Comparison of ENCODE assay signal across 8 cellular contexts in genomic region chr17:44186307-44187130, GRCh38. TPM values are rescaled to one million over a fixed set of nuclear protein-coding genes. Genes with fewer than 3 reads are reported as not detected.
A peak's percentile ranks its signal among the peaks of the same experiment; 100 is the strongest.
DNase-seq lines count a peak whose midpoint lies in the region; ATAC-seq, FAIRE-seq and TF ChIP-seq lines count a peak whose summit lies in the region.

TMUB2 (plus strand) TSS chr17:44186972; CDS start chr17:44187709, 737 bp downstream.

- H3K9me1 ChIP-seq in endothelial cell of umbilical vein (replicated peaks; ENCODE audit: control insufficient read depth, extremely low read depth, insufficient read depth, low read length), result no peaks in the 10 kb centered on the region

- no peaks in the 10 kb centered on the region for H3K27me3 ChIP-seq in endothelial cell of umbilical vein (ENCODE audit: control insufficient read depth in 2 of 2, insufficient read depth in 2 of 2, low read length in 2 of 2)

- H3K4me2 ChIP-seq in OCI-LY7 (ENCODE audit: low read length), result peak within 1 kb of the TSS; percentile 96
- H3K4me2 ChIP-seq in endothelial cell of umbilical vein (ENCODE audit: insufficient read depth, low read length), result peak within 1 kb of the TSS; percentile 97

- H3K4me1 ChIP-seq in OCI-LY7 (ENCODE audit: insufficient read depth, low read length, poor library complexity, severe bottlenecking), result peaks cover 26% of the 10 kb centered on the region
- peaks cover 13% of the 10 kb centered on the region for H3K4me1 ChIP-seq in endothelial cell of umbilical vein (ENCODE audit: control insufficient read depth, extremely low read depth, insufficient read depth, low read length)

- intact Hi-C loops in OCI-LY7 (cut with micrococcal nuclease; ENCODE audit: unreplicated experiment), result loop anchor here (1.0 to 5.0 kb wide), 3 partner anchors 44 to 114 kb away; partner anchors contain the start of genes G6PC3, HDAC5 and HROB
- intact Hi-C loops in endothelial cell of umbilical vein (cut with micrococcal nuclease), result loop anchor here (1.0 to 5.0 kb wide), 3 partner anchors 12 to 114 kb away; partner anchors contain the start of gene G6PC3

- ATAC-seq in GM21526 (IDR thresholded peaks at IDR 0.05; ENCODE audit: low FRiP score, unreplicated experiment), result peak; percentile 72

- POLR2A ChIA-PET in OCI-LY7 (lab: Charles Lee) (interaction anchor here (0.7 to 1.7 kb wide), 7 partner anchors 11 to 1965 kb away, joined by 3 to 7 read pairs (median 3); no protein-coding TSS in a partner anchor), endothelial cell of umbilical vein (lab: Charles Lee) (interaction anchor here (0.6 to 0.8 kb wide), 3 partner anchors 12 to 159 kb away, joined by 3 read pairs; partner anchors contain the start of genes GRN and HDAC5)

- peak; percentile 98 for DNase-seq in D721Med (ENCODE audit: insufficient read length, low spot score)
- DNase-seq in HuH-7.5 (ENCODE audit: low spot score), result peak; percentile 96
- DNase-seq in OCI-LY7 (ENCODE audit: low spot score), result peak; percentile 100
- peak; percentile 99 for DNase-seq in activated T-cell treated with anti-CD3 and anti-CD28 coated beads for 1 hour (ENCODE audit: low read depth)
- peak; percentile 100 for DNase-seq in endothelial cell of umbilical vein (ENCODE audit: low read depth, low spot score)
- peak; percentile 100 for DNase-seq in midbrain (lab: John Stamatoyannopoulos, UW)
- DNase-seq in stimulated activated CD8-positive, alpha-beta memory T cell treated with anti-CD3 and anti-CD28 coated beads, Interleukin-2, amount 100 ng/mL, for 1 hour (ENCODE audit: low read depth in 2 of 2), result peak; percentile 99

- H3K9me2 ChIP-seq in OCI-LY7 (ENCODE audit: insufficient read depth, low read length), result no peaks in the 10 kb centered on the region

- H4K20me1 ChIP-seq in OCI-LY7 (ENCODE audit: insufficient read depth, low read length) (peaks cover 18% of the 10 kb centered on the region), endothelial cell of umbilical vein (replicated peaks; ENCODE audit: control insufficient read depth, extremely low read depth, insufficient read depth, low read length) (no peaks in the 10 kb centered on the region)

- CTCF ChIA-PET in OCI-LY7 (lab: Charles Lee; ENCODE audit: unreplicated experiment) (interaction anchor here (1.0 to 1.9 kb wide), 2 partner anchors 11 to 17 kb away, joined by 3 to 5 read pairs; no protein-coding TSS in a partner anchor), endothelial cell of umbilical vein (lab: Charles Lee) (interaction anchor here (0.7 to 2.5 kb wide), 9 partner anchors 11 to 159 kb away, joined by 3 to 17 read pairs (median 5); partner anchors contain the start of genes ATXN7L3 and UBTF)

- TF ChIP-seq POLR2A in endothelial cell of umbilical vein (IDR thresholded peaks at IDR 0.05; ENCODE audit: low read depth, low read length), result peak; percentile 92

- H3K4me3 ChIP-seq in OCI-LY7 (ENCODE audit: low read depth, low read length, poor library complexity, severe bottlenecking) (peak within 1 kb of the TSS; percentile 76), endothelial cell of umbilical vein (replicated peaks in 1 of 3; ENCODE audit: insufficient read depth in 1 of 3, low read depth in 1 of 3, low read length in 3 of 3) (peak within 1 kb of the TSS; percentile 82 to 96 (median 94))

- FAIRE-seq in D721Med (lab: Jason Lieb, UNC), result no peak
- peak; percentile 100 for FAIRE-seq in endothelial cell of umbilical vein (lab: Jason Lieb, UNC)

- H2AFZ ChIP-seq in OCI-LY7 (ENCODE audit: low read length) (peak within 1 kb of the TSS; percentile 70), endothelial cell of umbilical vein (ENCODE audit: low read depth, low read length) (peak within 1 kb of the TSS; percentile 87)

- TF ChIP-seq CTCF in D721Med (IDR thresholded peaks at IDR 0.05; ENCODE audit: insufficient read depth, missing control alignments) (no peak), OCI-LY7 (conservative IDR thresholded peaks at IDR 0.05; ENCODE audit: low read length) (no peak), endothelial cell of umbilical vein (IDR thresholded peaks at IDR 0.05; ENCODE audit: extremely low read depth in 1 of 2, insufficient read depth in 1 of 2, low read depth in 1 of 2, low read length in 2 of 2) (no peak)

- H3K9me3 ChIP-seq in OCI-LY7 (ENCODE audit: low read length) (no peaks in the 10 kb centered on the region), endothelial cell of umbilical vein (replicated peaks; ENCODE audit: control insufficient read depth, insufficient read depth, low read length) (no peaks in the 10 kb centered on the region)

- H3K36me3 ChIP-seq in OCI-LY7 (ENCODE audit: insufficient read depth, low read length) (peaks cover 49% of the 10 kb centered on the region), endothelial cell of umbilical vein (ENCODE audit: control insufficient read depth in 2 of 2, extremely low read depth in 1 of 2, insufficient read depth in 2 of 2, low read length in 2 of 2) (peaks cover 7 to 16% of the 10 kb centered on the region in 2 experiments)

- H3K27ac ChIP-seq in OCI-LY7 (ENCODE audit: low read depth, low read length, poor library complexity, severe bottlenecking) (peak within 1 kb of the TSS; percentile 68), endothelial cell of umbilical vein (ENCODE audit: insufficient read depth, low read depth, low read length) (peak within 1 kb of the TSS; percentile 92)

- BruUV-seq in OCI-LY7 (replicated peaks; lab: Mats Ljungman, UMichigan) (TSS peak; percentile 72), endothelial cell of umbilical vein (replicated peaks; lab: Mats Ljungman, UMichigan) (TSS peak; percentile 75)

- dilution Hi-C loops in endothelial cell of umbilical vein (cut with MboI; ENCODE audit: extremely low pct_ligation_motif_present, low sequenced_read_pairs), result no loop called here

- H3K79me2 ChIP-seq in OCI-LY7 (ENCODE audit: insufficient read depth, low read depth, low read length), result peaks cover 57% of the 10 kb centered on the region
- H3K79me2 ChIP-seq in endothelial cell of umbilical vein (ENCODE audit: control insufficient read depth, insufficient read depth, low read length), result peaks cover 39% of the 10 kb centered on the region

- peak within 1 kb of the TSS; percentile 95 for H3K9ac ChIP-seq in endothelial cell of umbilical vein (replicated peaks; ENCODE audit: extremely low read depth, insufficient read depth, low read length)

TF ChIP-seq in endothelial cell of umbilical vein, 7 proteins besides CTCF, POLR2A, EP300 and RAD21:
- TF ChIP-seq FOS (IDR thresholded peaks at IDR 0.05; ENCODE audit: borderline replicate concordance, insufficient read depth, low read length), result no peak
- TF ChIP-seq JUN (IDR thresholded peaks at IDR 0.05; ENCODE audit: borderline replicate concordance, insufficient read depth, insufficient read length, low read depth), result no peak
- TF ChIP-seq EZH2 (IDR thresholded peaks at IDR 0.05; ENCODE audit: borderline replicate concordance, low read depth, low read length, severe bottlenecking), result no peak
- TF ChIP-seq GATA2 (IDR thresholded peaks at IDR 0.05; ENCODE audit: insufficient read depth, insufficient read length, low read depth, low read length), result no peak
- TF ChIP-seq POLR2AphosphoS5 (IDR thresholded peaks at IDR 0.05; ENCODE audit: insufficient read depth, low read depth, low read length), result peak; percentile 91
- no peak for TF ChIP-seq MYC (IDR thresholded peaks at IDR 0.05; ENCODE audit: low read depth, low read length)
- no peak for TF ChIP-seq MAX (IDR thresholded peaks at IDR 0.05; ENCODE audit: insufficient read depth, insufficient read length)

RNA-seq across cellular contexts. Expression of gene TMUB2, which starts in this region (rescaled TPM):
- 16.0 and 21.3 TPM in 2 replicates for total RNA-seq in OCI-LY7 (2014; rRNA removed; shearing (Covaris generic))
- total RNA-seq in OCI-LY7 (2022) (21.9 and 25.9 TPM in 2 replicates), endothelial cell of umbilical vein (39.5 and 43.6 TPM in 2 replicates)
- 72.5 and 80.0 TPM in 2 replicates for polyA plus RNA-seq in endothelial cell of umbilical vein
- 50.3 and 55.3 TPM in 2 replicates for polyA plus RNA-seq in endothelial cell of umbilical vein (2011; cell fraction: cytosol; rRNA removed)
- 150 and 171 TPM in 2 replicates for polyA plus RNA-seq in endothelial cell of umbilical vein (2011; cell fraction: nucleus; rRNA removed)
- 32.2 and 40.6 TPM in 2 replicates for polyA plus RNA-seq in endothelial cell of umbilical vein (2012)
- polyA minus RNA-seq in endothelial cell of umbilical vein, result 48.4 and 54.9 TPM in 2 replicates
- 11.1 TPM for polyA minus RNA-seq in endothelial cell of umbilical vein (2011; cell fraction: cytosol; rRNA and poly(A)+ RNA removed)
- polyA minus RNA-seq in endothelial cell of umbilical vein (2011; cell fraction: nucleus; rRNA and poly(A)+ RNA removed), result 18.8 and 24.1 TPM in 2 replicates

Comparison
In these comparisons a context has a peak if more than half of its experiments do, and no peak if none do; other contexts are left out.
1. Peak in every context shown above with its lines: DNase-seq, ATAC-seq, H3K4me3 ChIP-seq and H3K27ac ChIP-seq.